Comparison of ENCODE assay signal across 8 cellular contexts in the genomic region with DNA sequence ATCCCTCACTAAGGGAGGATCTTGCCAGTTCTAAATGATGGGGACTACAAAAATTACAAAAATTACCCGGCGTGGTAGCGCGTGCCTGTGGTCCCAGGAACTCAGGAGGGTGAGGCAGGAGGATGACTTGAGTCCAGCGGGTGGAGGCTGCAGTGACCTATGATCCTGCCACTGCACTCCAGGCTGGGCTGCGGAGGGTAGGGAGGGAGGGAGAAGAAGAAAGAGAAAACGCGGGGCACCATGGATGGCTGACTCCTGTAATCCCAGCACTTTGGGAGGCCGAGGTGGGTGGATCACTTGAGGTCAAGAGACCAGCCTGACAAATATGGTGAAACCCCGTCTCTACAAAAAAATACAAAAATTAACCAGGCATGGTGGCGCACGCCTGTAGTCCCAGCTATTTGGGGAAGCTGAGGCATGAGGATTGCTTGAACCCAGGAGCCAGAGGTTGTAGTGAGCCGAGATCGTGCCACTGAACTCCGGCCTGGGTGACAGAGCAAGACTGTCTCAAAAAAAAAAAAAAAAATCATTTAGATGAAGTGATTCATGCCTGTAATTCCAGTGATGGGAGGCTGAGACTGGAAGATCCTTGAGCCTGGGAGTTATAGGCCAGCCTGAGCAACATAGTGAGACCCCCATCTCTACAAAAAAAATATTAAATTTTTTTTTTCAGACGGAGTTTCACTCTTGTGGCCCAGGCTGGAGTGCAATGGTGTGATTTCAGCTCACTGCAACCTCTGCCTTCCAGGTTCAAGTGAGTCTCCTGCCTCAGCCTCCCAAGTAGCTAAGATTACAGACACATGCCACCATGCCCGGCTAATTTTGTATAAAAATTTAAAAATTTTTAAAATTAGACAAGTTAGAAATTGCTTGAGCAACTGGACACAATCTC.
DNase-seq lines count a peak whose midpoint lies in the region; ATAC-seq and TF ChIP-seq lines count a peak whose summit lies in the region.
"Not testable (repeated sequence)": the region's sequence is repeated elsewhere in the genome, so short reads cannot be mapped to it uniquely, and the experiment has no call there.

No MANE protein-coding gene starts in this region.

- H3K9me3 ChIP-seq in PC-9 (ENCODE audit: insufficient read depth, low read depth): not testable (repeated sequence)

- peaks cover 71% of the 10 kb centered on the region for H3K79me2 ChIP-seq in PC-9 (ENCODE audit: low read depth)

- not testable (repeated sequence) for H3K9me3 Mint-ChIP-seq in activated CD4-positive, alpha-beta T cell treated with anti-CD3 and anti-CD28 coated beads, Interleukin-2, amount 10 ng/mL, durations not matched to agents 24 days and 14 days; activated naive CD4-positive, alpha-beta T cell treated with anti-CD3 and anti-CD28 coated beads for 36 hours; effector memory CD8-positive, alpha-beta T cell; neural crest cell

- H3K4me3 ChIP-seq in PC-9: not testable (repeated sequence)

- peaks cover 40% of the 10 kb centered on the region for H3K4me1 Mint-ChIP-seq in activated CD4-positive, alpha-beta T cell treated with anti-CD3 and anti-CD28 coated beads, Interleukin-2, amount 10 ng/mL, durations not matched to agents 24 days and 14 days
- peaks cover 40% of the 10 kb centered on the region for H3K4me1 Mint-ChIP-seq in activated naive CD4-positive, alpha-beta T cell treated with anti-CD3 and anti-CD28 coated beads for 36 hours (ENCODE audit: low read depth)
- peaks cover 29 to 35% of the 10 kb centered on the region in 2 donors for H3K4me1 Mint-ChIP-seq in effector memory CD8-positive, alpha-beta T cell (ENCODE audit: low read depth in 2 of 2)
- peaks cover 21% of the 10 kb centered on the region for H3K4me1 Mint-ChIP-seq in neural crest cell

- BruUV-seq in PC-9 (replicated peaks; lab: Mats Ljungman, UMichigan): not testable (repeated sequence)

- H3K36me3 Mint-ChIP-seq in activated CD4-positive, alpha-beta T cell treated with anti-CD3 and anti-CD28 coated beads, Interleukin-2, amount 10 ng/mL, durations not matched to agents 24 days and 14 days (ENCODE audit: low read depth): peaks cover 39% of the 10 kb centered on the region
- H3K36me3 Mint-ChIP-seq in activated naive CD4-positive, alpha-beta T cell treated with anti-CD3 and anti-CD28 coated beads for 36 hours (ENCODE audit: low read depth): peaks cover 20% of the 10 kb centered on the region
- peaks cover 60% of the 10 kb centered on the region for H3K36me3 Mint-ChIP-seq in effector memory CD8-positive, alpha-beta T cell (ENCODE audit: insufficient read depth)
- not testable (repeated sequence) for H3K36me3 Mint-ChIP-seq in neural crest cell (ENCODE audit: low read depth)

- CTCF ChIA-PET in PC-9 (lab: Charles Lee): not testable (repeated sequence)
- CTCF ChIA-PET in activated naive CD4-positive, alpha-beta T cell treated with anti-CD3 and anti-CD28 coated beads for 36 hours (lab: Charles Lee): interaction anchor here (0.6 kb wide), 1 partner anchor 848 kb away, joined by 3 read pairs; no protein-coding TSS in a partner anchor

- peak overlapping the region; percentile 70 for H3K27ac Mint-ChIP-seq in activated CD4-positive, alpha-beta T cell treated with anti-CD3 and anti-CD28 coated beads, Interleukin-2, amount 10 ng/mL, durations not matched to agents 24 days and 14 days
- H3K27ac Mint-ChIP-seq in activated naive CD4-positive, alpha-beta T cell treated with anti-CD3 and anti-CD28 coated beads for 36 hours: peak overlapping the region; percentile 87
- peak overlapping the region in 1 of 2 donors; percentile 95 for H3K27ac Mint-ChIP-seq in effector memory CD8-positive, alpha-beta T cell
- not testable (repeated sequence) for H3K27ac Mint-ChIP-seq in neural crest cell (ENCODE audit: unreplicated experiment)

- intact Hi-C loops in PC-9 (cut with micrococcal nuclease; ENCODE audit: unreplicated experiment); activated CD4-positive, alpha-beta T cell treated with anti-CD3 and anti-CD28 coated beads, Interleukin-2, amount 10 ng/mL, durations not matched to agents 24 days and 14 days (cut with micrococcal nuclease); activated naive CD4-positive, alpha-beta T cell treated with anti-CD3 and anti-CD28 coated beads for 36 hours (cut with micrococcal nuclease): not testable (repeated sequence)

- peak overlapping the region; percentile 29 for H3K4me3 Mint-ChIP-seq in activated CD4-positive, alpha-beta T cell treated with anti-CD3 and anti-CD28 coated beads, Interleukin-2, amount 10 ng/mL, durations not matched to agents 24 days and 14 days
- peak overlapping the region; percentile 27 for H3K4me3 Mint-ChIP-seq in activated naive CD4-positive, alpha-beta T cell treated with anti-CD3 and anti-CD28 coated beads for 36 hours
- H3K4me3 Mint-ChIP-seq in effector memory CD8-positive, alpha-beta T cell: peak overlapping the region in 1 of 2 donors; percentile 93
- H3K4me3 Mint-ChIP-seq in neural crest cell: peak overlapping the region; percentile 76

- H3K27me3 Mint-ChIP-seq in activated CD4-positive, alpha-beta T cell treated with anti-CD3 and anti-CD28 coated beads, Interleukin-2, amount 10 ng/mL, durations not matched to agents 24 days and 14 days; activated naive CD4-positive, alpha-beta T cell treated with anti-CD3 and anti-CD28 coated beads for 36 hours (ENCODE audit: low read depth); effector memory CD8-positive, alpha-beta T cell; neural crest cell (ENCODE audit: low read depth): not testable (repeated sequence)

- peaks cover 21% of the 10 kb centered on the region for H3K4me1 ChIP-seq in PC-9 (replicated peaks; ENCODE audit: insufficient read depth)

- H3K9me2 ChIP-seq in PC-9 (ENCODE audit: insufficient read depth): not testable (repeated sequence)

- not testable (repeated sequence) for H2AFZ ChIP-seq in PC-9

- H4K20me1 ChIP-seq in PC-9 (ENCODE audit: insufficient read depth): peaks cover 57% of the 10 kb centered on the region

- not testable (repeated sequence) for H3K27me3 ChIP-seq in PC-9 (ENCODE audit: insufficient read depth, low read depth)

- peak overlapping the region; percentile 96; the same call in 1 of the 2 replicates for H3K4me2 ChIP-seq in PC-9

- not testable (repeated sequence) for TF ChIP-seq CTCF in C4-2B (conservative IDR thresholded peaks at IDR 0.05); PC-9 (conservative IDR thresholded peaks at IDR 0.05); neural crest cell (conservative IDR thresholded peaks at IDR 0.05)

- H3K27ac ChIP-seq in C4-2B (peak overlapping the region; percentile 92; the same call in 1 of the 2 replicates), PC-9 (0 out of 2 replicates have a peak overlapping the region, but pooled peaks have one; percentile 77)

- not testable (repeated sequence) for ATAC-seq in effector memory CD8-positive, alpha-beta T cell (replicated peaks); stimulated activated naive CD8-positive, alpha-beta T cell treated with anti-CD3 and anti-CD28 coated beads, Interleukin-15, Interleukin-2, amounts not matched to agents 100 U/mL and 50 U/mL, for 24 hours

- DNase-seq in PC-9 (peak in 1 of 2 experiments; percentile 0), left kidney (ENCODE audit: low read depth, low spot score) (peak; percentile 24), neural crest cell (ENCODE audit: low read depth, low spot score) (peak; percentile 1)
- peak; percentile 68 for DNase-seq in activated CD4-positive, alpha-beta T cell treated with anti-CD3 and anti-CD28 coated beads, Interleukin-2, amount 10 ng/mL, durations not matched to agents 24 days and 14 days
- DNase-seq in activated naive CD4-positive, alpha-beta T cell treated with anti-CD3 and anti-CD28 coated beads for 36 hours: peak; percentile 2
- peak; percentile 0 to 2 (median 1) for DNase-seq in effector memory CD8-positive, alpha-beta T cell
- peak; percentile 4 for DNase-seq in stimulated activated naive CD8-positive, alpha-beta T cell treated with anti-CD3 and anti-CD28 coated beads, Interleukin-15, Interleukin-2, amounts not matched to agents 100 U/mL and 50 U/mL, for 24 hours

- POLR2A ChIA-PET in PC-9 (lab: Charles Lee; ENCODE audit: unreplicated experiment): not testable (repeated sequence)

- H3K36me3 ChIP-seq in PC-9 (ENCODE audit: low read depth): not testable (repeated sequence)

- H3F3A ChIP-seq in PC-9 (ENCODE audit: insufficient read depth, low read depth): peaks cover 42% of the 10 kb centered on the region
